Comparison of ENCODE assay signal across 8 cellular contexts in genomic region chr19:45444318-45445041, GRCh38. TPM values are rescaled to one million over a fixed set of nuclear protein-coding genes. Genes with fewer than 3 reads are reported as not detected.
DNase-seq lines count a peak whose midpoint lies in the region; ATAC-seq and TF ChIP-seq lines count a peak whose summit lies in the region.

No MANE protein-coding gene starts in this region.

- ATAC-seq in GM19023 (IDR thresholded peaks at IDR 0.05; ENCODE audit: unreplicated experiment): peak; percentile 49
- ATAC-seq in GM21723 (IDR thresholded peaks at IDR 0.05; ENCODE audit: unreplicated experiment): no peak

- TF ChIP-seq CTCF in ascending aorta (IDR thresholded peaks at IDR 0.05) (no peak), right atrium auricular region (IDR thresholded peaks at IDR 0.05) (peak in 1 of 2 donors; percentile 12), progenitor cell of endocrine pancreas (IDR thresholded peaks at IDR 0.05; ENCODE audit: unreplicated experiment) (peak; percentile 25)

- no peaks in the 10 kb centered on the region for H3K27me3 ChIP-seq in Karpas-422 (ENCODE audit: low read length)
- H3K27me3 ChIP-seq in ascending aorta: no peaks in the 10 kb centered on the region
- H3K27me3 ChIP-seq in right atrium auricular region: no peaks in the 10 kb centered on the region

- no peaks in the 10 kb centered on the region for H4K20me1 ChIP-seq in Karpas-422 (ENCODE audit: insufficient read depth, low read depth, low read length)

- peak; percentile 91 for DNase-seq in AG20443 (ENCODE audit: low spot score)
- peak; percentile 96 for DNase-seq in Karpas-422
- peak; percentile 85 for DNase-seq in T-helper 2 cell treated with Interferon-gamma antibody and Interleukin-4, amounts not matched to agents 5 μg/mL and 100 μg/mL, for 36 hours (ENCODE audit: low spot score)
- peak; percentile 88 to 98 for DNase-seq in ascending aorta (ENCODE audit: low spot score in 2 of 2)
- DNase-seq in right atrium auricular region (ENCODE audit: low spot score): peak; percentile 95
- peak; percentile 86 for DNase-seq in progenitor cell of endocrine pancreas (ENCODE audit: low spot score, unreplicated experiment)

- peak overlapping the region; percentile 74 for H3K4me3 ChIP-seq in Karpas-422 (ENCODE audit: low read length)
- H3K4me3 ChIP-seq in ascending aorta: peak overlapping the region; percentile 56 to 64
- peak overlapping the region; percentile 42 to 55 for H3K4me3 ChIP-seq in right atrium auricular region

- H3K9me3 ChIP-seq in Karpas-422 (ENCODE audit: low read length) (no peaks in the 10 kb centered on the region), ascending aorta (no peaks in the 10 kb centered on the region), right atrium auricular region (no peaks in the 10 kb centered on the region)

- H3K36me3 ChIP-seq in Karpas-422 (ENCODE audit: insufficient read depth, low read length) (no peaks in the 10 kb centered on the region), ascending aorta (no peaks in the 10 kb centered on the region), right atrium auricular region (no peaks in the 10 kb centered on the region)

- H3K79me2 ChIP-seq in Karpas-422 (ENCODE audit: low read length): peaks cover 6% of the 10 kb centered on the region; the same call in 1 of the 2 replicates

- H3K4me1 ChIP-seq in Karpas-422 (ENCODE audit: low read length) (peaks cover 52% of the 10 kb centered on the region), ascending aorta (peaks cover 2 to 20% of the 10 kb centered on the region in 2 donors), right atrium auricular region (peaks cover 0 to 45% of the 10 kb centered on the region in 2 donors)

- H3K4me2 ChIP-seq in Karpas-422 (ENCODE audit: low read depth, low read length, poor library complexity, severe bottlenecking): peak overlapping the region; percentile 73

- H3K27ac ChIP-seq in Karpas-422 (ENCODE audit: low read length) (peak overlapping the region; percentile 90), ascending aorta (peak overlapping the region; percentile 90 to 94), right atrium auricular region (peak overlapping the region; percentile 95 to 97)

- intact Hi-C loops in ascending aorta (cut with DNase I): no loop called here

- no peaks in the 10 kb centered on the region for H3K9me2 ChIP-seq in Karpas-422 (replicated peaks; ENCODE audit: insufficient read depth, low read length)

- H3K4me3 Mint-ChIP-seq in T-helper 2 cell treated with Interferon-gamma antibody and Interleukin-4, amounts not matched to agents 5 μg/mL and 100 μg/mL, for 36 hours: peak overlapping the region; percentile 37
- peak overlapping the region; percentile 64 for H3K4me3 Mint-ChIP-seq in progenitor cell of endocrine pancreas (ENCODE audit: low read depth)

- no peaks in the 10 kb centered on the region for H3K36me3 Mint-ChIP-seq in T-helper 2 cell treated with Interferon-gamma antibody and Interleukin-4, amounts not matched to agents 5 μg/mL and 100 μg/mL, for 36 hours (ENCODE audit: low read depth)
- no peaks in the 10 kb centered on the region for H3K36me3 Mint-ChIP-seq in progenitor cell of endocrine pancreas (ENCODE audit: insufficient read depth)

- peak overlapping the region; percentile 28 for H3K27ac Mint-ChIP-seq in T-helper 2 cell treated with Interferon-gamma antibody and Interleukin-4, amounts not matched to agents 5 μg/mL and 100 μg/mL, for 36 hours
- H3K27ac Mint-ChIP-seq in progenitor cell of endocrine pancreas: peak overlapping the region; percentile 91

- H3K9ac ChIP-seq in Karpas-422 (ENCODE audit: low read length): peak overlapping the region; percentile 81

- H3K9me3 Mint-ChIP-seq in T-helper 2 cell treated with Interferon-gamma antibody and Interleukin-4, amounts not matched to agents 5 μg/mL and 100 μg/mL, for 36 hours: no peaks in the 10 kb centered on the region
- H3K9me3 Mint-ChIP-seq in progenitor cell of endocrine pancreas (ENCODE audit: low read depth): no peaks in the 10 kb centered on the region

- H2AFZ ChIP-seq in Karpas-422 (ENCODE audit: low read length): peak overlapping the region; percentile 81; the same call in 1 of the 2 replicates

- H3K4me1 Mint-ChIP-seq in T-helper 2 cell treated with Interferon-gamma antibody and Interleukin-4, amounts not matched to agents 5 μg/mL and 100 μg/mL, for 36 hours (ENCODE audit: low read depth): peaks cover 44% of the 10 kb centered on the region
- H3K4me1 Mint-ChIP-seq in progenitor cell of endocrine pancreas (ENCODE audit: low read depth): peaks cover 23% of the 10 kb centered on the region

- peaks cover 2% of the 10 kb centered on the region for H3K27me3 Mint-ChIP-seq in T-helper 2 cell treated with Interferon-gamma antibody and Interleukin-4, amounts not matched to agents 5 μg/mL and 100 μg/mL, for 36 hours (ENCODE audit: low read depth)
- H3K27me3 Mint-ChIP-seq in progenitor cell of endocrine pancreas: no peaks in the 10 kb centered on the region

RNA-seq across cellular contexts. Expression of gene ERCC1, which starts 20.8 kb away (rescaled TPM):
- total RNA-seq in Karpas-422 (2014; rRNA removed; shearing (Covaris generic); ENCODE audit: low replicate concordance): 121 and 175 TPM in 2 replicates
- total RNA-seq in ascending aorta: 142 TPM
- 100 to 1,000 TPM; 110 to 126 TPM for total RNA-seq in right atrium auricular region
- total RNA-seq in progenitor cell of endocrine pancreas: 58.5 and 64.8 TPM in 2 replicates

RNA-seq across cellular contexts. Expression of gene FOSB, which starts 23.3 kb away (rescaled TPM):
- 2.5 and 4.0 TPM in 2 replicates for total RNA-seq in Karpas-422 (2014; rRNA removed; shearing (Covaris generic); ENCODE audit: low replicate concordance)
- total RNA-seq in ascending aorta (511 TPM), right atrium auricular region (10 to 100 TPM; 17.8 to 19.7 TPM), progenitor cell of endocrine pancreas (5.3 and 7.3 TPM in 2 replicates)

RNA-seq across cellular contexts. Expression of gene POLR1G, which starts 38.0 kb away (rescaled TPM):
- total RNA-seq in Karpas-422 (2014; rRNA removed; shearing (Covaris generic); ENCODE audit: low replicate concordance): 6.6 and 10.5 TPM in 2 replicates
- total RNA-seq in ascending aorta (3.7 TPM), right atrium auricular region (1 to 10 TPM; 5.5 to 5.6 TPM), progenitor cell of endocrine pancreas (7.4 and 8.9 TPM in 2 replicates)

RNA-seq across cellular contexts. Expression of gene PPP1R13L, which starts 39.6 kb away (rescaled TPM):
- 1.0 and 1.1 TPM in 2 replicates for total RNA-seq in Karpas-422 (2014; rRNA removed; shearing (Covaris generic); ENCODE audit: low replicate concordance)
- total RNA-seq in ascending aorta: 27.8 TPM
- total RNA-seq in right atrium auricular region: 100 to 1,000 TPM; 112 to 230 TPM
- total RNA-seq in progenitor cell of endocrine pancreas: 24.2 and 27.2 TPM in 2 replicates

RNA-seq across cellular contexts. Expression of gene RTN2, which starts 52.4 kb away (rescaled TPM):
- total RNA-seq in Karpas-422 (2014; rRNA removed; shearing (Covaris generic); ENCODE audit: low replicate concordance): 3.1 and 4.6 TPM in 2 replicates
- 37.1 TPM for total RNA-seq in ascending aorta
- 10 to 100 TPM; 22.8 to 24.0 TPM for total RNA-seq in right atrium auricular region
- total RNA-seq in progenitor cell of endocrine pancreas: 17.9 and 21.6 TPM in 2 replicates

Comparison
In these comparisons a context has a peak if more than half of its experiments do, and no peak if none do; other contexts are left out.
1. RNA of gene FOSB, which starts 23.3 kb away (total RNA-seq): 511 TPM in ascending aorta (single experiment); 17.8 to 19.7 TPM in right atrium auricular region, 5.3 to 7.3 TPM in progenitor cell of endocrine pancreas and 2.5 to 4.0 TPM in Karpas-422; every median in the first group is over 10 times any median in the second.
2. Peak in every context shown above with its lines, with median percentiles within 50 percentile points of each other: DNase-seq, H3K27ac ChIP-seq and H3K4me3 ChIP-seq.